Comparison of ENCODE assay signal across 1 cellular context in the genomic region with DNA sequence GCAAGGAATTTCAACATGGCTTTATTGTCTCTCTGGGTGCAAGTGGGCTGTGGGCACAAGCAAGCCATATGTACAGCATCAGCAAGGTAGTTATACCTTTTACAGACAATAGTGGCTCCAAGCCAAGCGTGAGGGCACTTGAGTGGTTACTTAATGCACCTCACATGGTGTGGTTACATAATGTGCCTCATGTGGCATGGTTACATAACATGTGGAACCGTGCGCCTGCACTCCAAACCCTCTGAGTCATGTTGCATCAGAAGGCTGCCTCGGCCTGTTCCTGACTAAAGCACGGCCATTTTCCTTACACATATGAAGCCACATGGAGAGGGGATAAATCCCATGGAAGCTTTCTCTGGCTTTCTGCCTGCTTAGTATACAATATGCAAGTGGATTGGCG.
TF ChIP-seq lines count a peak whose summit lies in the region.

No MANE protein-coding gene starts in this region.

TF ChIP-seq in HepG2, 621 proteins besides CTCF, POLR2A, EP300 and RAD21 (continued from another document and continues in another):
- TF ChIP-seq ZNF570 (CRISPR knock-in tag; IDR thresholded peaks at IDR 0.05; ENCODE audit: borderline replicate concordance) = no peak
- TF ChIP-seq, protein P1, sequence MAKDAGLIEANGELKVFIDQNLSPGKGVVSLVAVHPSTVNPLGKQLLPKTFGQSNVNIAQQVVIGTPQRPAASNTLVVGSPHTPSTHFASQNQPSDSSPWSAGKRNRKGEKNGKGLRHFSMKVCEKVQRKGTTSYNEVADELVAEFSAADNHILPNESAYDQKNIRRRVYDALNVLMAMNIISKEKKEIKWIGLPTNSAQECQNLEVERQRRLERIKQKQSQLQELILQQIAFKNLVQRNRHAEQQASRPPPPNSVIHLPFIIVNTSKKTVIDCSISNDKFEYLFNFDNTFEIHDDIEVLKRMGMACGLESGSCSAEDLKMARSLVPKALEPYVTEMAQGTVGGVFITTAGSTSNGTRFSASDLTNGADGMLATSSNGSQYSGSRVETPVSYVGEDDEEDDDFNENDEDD (CRISPR knock-in tag; IDR thresholded peaks at IDR 0.05; ENCODE audit: borderline replicate concordance) = no peak
- 0 out of 2 replicates have a peak, but pooled peaks have one; percentile 20 for TF ChIP-seq BCL6 (CRISPR knock-in tag; IDR thresholded peaks at IDR 0.05)
- no peak for TF ChIP-seq SP2 (CRISPR knock-in tag; IDR thresholded peaks at IDR 0.05)
- TF ChIP-seq, protein P2, sequence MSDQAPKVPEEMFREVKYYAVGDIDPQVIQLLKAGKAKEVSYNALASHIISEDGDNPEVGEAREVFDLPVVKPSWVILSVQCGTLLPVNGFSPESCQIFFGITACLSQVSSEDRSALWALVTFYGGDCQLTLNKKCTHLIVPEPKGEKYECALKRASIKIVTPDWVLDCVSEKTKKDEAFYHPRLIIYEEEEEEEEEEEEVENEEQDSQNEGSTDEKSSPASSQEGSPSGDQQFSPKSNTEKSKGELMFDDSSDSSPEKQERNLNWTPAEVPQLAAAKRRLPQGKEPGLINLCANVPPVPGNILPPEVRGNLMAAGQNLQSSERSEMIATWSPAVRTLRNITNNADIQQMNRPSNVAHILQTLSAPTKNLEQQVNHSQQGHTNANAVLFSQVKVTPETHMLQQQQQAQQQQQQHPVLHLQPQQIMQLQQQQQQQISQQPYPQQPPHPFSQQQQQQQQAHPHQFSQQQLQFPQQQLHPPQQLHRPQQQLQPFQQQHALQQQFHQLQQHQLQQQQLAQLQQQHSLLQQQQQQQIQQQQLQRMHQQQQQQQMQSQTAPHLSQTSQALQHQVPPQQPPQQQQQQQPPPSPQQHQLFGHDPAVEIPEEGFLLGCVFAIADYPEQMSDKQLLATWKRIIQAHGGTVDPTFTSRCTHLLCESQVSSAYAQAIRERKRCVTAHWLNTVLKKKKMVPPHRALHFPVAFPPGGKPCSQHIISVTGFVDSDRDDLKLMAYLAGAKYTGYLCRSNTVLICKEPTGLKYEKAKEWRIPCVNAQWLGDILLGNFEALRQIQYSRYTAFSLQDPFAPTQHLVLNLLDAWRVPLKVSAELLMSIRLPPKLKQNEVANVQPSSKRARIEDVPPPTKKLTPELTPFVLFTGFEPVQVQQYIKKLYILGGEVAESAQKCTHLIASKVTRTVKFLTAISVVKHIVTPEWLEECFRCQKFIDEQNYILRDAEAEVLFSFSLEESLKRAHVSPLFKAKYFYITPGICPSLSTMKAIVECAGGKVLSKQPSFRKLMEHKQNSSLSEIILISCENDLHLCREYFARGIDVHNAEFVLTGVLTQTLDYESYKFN (CRISPR knock-in tag; conservative IDR thresholded peaks at IDR 0.05) = no peak
- TF ChIP-seq ZNF136 (CRISPR knock-in tag; IDR thresholded peaks at IDR 0.05; ENCODE audit: low read depth) = no peak
- no peak for TF ChIP-seq EHMT2 (IDR thresholded peaks at IDR 0.05; ENCODE audit: borderline replicate concordance, low read depth, low read length)
- TF ChIP-seq ZNF589 (CRISPR knock-in tag; conservative IDR thresholded peaks at IDR 0.05) = no peak
- TF ChIP-seq ZNF253 (CRISPR knock-in tag; IDR thresholded peaks at IDR 0.05; ENCODE audit: borderline replicate concordance) = no peak
- TF ChIP-seq NR2F2 (IDR thresholded peaks at IDR 0.05; ENCODE audit: borderline replicate concordance, low read depth) = no peak
- peak; percentile 72; the same call in 1 of the 2 replicates for TF ChIP-seq ZNF782 (CRISPR knock-in tag; IDR thresholded peaks at IDR 0.05; ENCODE audit: borderline replicate concordance)
- TF ChIP-seq RBFOX2 (IDR thresholded peaks at IDR 0.05; ENCODE audit: low read depth, low read length) = no peak
- TF ChIP-seq ZNF34 (CRISPR knock-in tag; IDR thresholded peaks at IDR 0.05; ENCODE audit: borderline replicate concordance) = no peak
- TF ChIP-seq, protein P3, sequence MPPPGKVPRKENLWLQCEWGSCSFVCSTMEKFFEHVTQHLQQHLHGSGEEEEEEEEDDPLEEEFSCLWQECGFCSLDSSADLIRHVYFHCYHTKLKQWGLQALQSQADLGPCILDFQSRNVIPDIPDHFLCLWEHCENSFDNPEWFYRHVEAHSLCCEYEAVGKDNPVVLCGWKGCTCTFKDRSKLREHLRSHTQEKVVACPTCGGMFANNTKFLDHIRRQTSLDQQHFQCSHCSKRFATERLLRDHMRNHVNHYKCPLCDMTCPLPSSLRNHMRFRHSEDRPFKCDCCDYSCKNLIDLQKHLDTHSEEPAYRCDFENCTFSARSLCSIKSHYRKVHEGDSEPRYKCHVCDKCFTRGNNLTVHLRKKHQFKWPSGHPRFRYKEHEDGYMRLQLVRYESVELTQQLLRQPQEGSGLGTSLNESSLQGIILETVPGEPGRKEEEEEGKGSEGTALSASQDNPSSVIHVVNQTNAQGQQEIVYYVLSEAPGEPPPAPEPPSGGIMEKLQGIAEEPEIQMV (CRISPR knock-in tag; IDR thresholded peaks at IDR 0.05; ENCODE audit: low read depth) = no peak
- TF ChIP-seq ZNF703 (CRISPR knock-in tag; IDR thresholded peaks at IDR 0.05; ENCODE audit: borderline replicate concordance) = no peak
- no peak for TF ChIP-seq STAT5B (CRISPR knock-in tag; IDR thresholded peaks at IDR 0.05)
- TF ChIP-seq ZNF556 (CRISPR knock-in tag; IDR thresholded peaks at IDR 0.05; ENCODE audit: borderline replicate concordance) = no peak
- TF ChIP-seq, protein P4, sequence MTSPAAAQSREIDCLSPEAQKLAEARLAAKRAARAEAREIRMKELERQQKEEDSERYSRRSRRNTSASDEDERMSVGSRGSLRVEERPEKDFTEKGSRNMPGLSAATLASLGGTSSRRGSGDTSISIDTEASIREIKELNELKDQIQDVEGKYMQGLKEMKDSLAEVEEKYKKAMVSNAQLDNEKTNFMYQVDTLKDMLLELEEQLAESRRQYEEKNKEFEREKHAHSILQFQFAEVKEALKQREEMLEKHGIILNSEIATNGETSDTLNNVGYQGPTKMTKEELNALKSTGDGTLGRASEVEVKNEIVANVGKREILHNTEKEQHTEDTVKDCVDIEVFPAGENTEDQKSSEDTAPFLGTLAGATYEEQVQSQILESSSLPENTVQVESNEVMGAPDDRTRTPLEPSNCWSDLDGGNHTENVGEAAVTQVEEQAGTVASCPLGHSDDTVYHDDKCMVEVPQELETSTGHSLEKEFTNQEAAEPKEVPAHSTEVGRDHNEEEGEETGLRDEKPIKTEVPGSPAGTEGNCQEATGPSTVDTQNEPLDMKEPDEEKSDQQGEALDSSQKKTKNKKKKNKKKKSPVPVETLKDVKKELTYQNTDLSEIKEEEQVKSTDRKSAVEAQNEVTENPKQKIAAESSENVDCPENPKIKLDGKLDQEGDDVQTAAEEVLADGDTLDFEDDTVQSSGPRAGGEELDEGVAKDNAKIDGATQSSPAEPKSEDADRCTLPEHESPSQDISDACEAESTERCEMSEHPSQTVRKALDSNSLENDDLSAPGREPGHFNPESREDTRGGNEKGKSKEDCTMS (CRISPR knock-in tag; conservative IDR thresholded peaks at IDR 0.05) = no peak
- no peak for TF ChIP-seq ZNF674 (CRISPR knock-in tag; IDR thresholded peaks at IDR 0.05; ENCODE audit: low read depth)
- TF ChIP-seq ZNF350 (CRISPR knock-in tag; IDR thresholded peaks at IDR 0.05; ENCODE audit: borderline replicate concordance, low read depth) = no peak
- peak; percentile 88 for TF ChIP-seq FOSL2 (CRISPR knock-in tag; IDR thresholded peaks at IDR 0.05)
- TF ChIP-seq MED1 (CRISPR knock-in tag; IDR thresholded peaks at IDR 0.05) = peak; percentile 44; the same call in 1 of the 2 replicates
- TF ChIP-seq DR1 (CRISPR knock-in tag; IDR thresholded peaks at IDR 0.05) = no peak
- TF ChIP-seq FOXP1 (IDR thresholded peaks at IDR 0.05) = no peak
- TF ChIP-seq FOXP1 (CRISPR knock-in tag; IDR thresholded peaks at IDR 0.05) = no peak
- TF ChIP-seq KLF15 (CRISPR knock-in tag; IDR thresholded peaks at IDR 0.05; ENCODE audit: borderline replicate concordance) = no peak
- TF ChIP-seq NFKBIZ (CRISPR knock-in tag; IDR thresholded peaks at IDR 0.05) = no peak
- no peak for TF ChIP-seq NFE2 (CRISPR knock-in tag; IDR thresholded peaks at IDR 0.05)
- TF ChIP-seq ZNF501 (CRISPR knock-in tag; IDR thresholded peaks at IDR 0.05) = no peak
- TF ChIP-seq TCF7 (IDR thresholded peaks at IDR 0.05; ENCODE audit: low read depth) = no peak
- no peak for TF ChIP-seq CENPX (CRISPR knock-in tag; IDR thresholded peaks at IDR 0.05)
- TF ChIP-seq CBX5 (CRISPR knock-in tag; IDR thresholded peaks at IDR 0.05; ENCODE audit: borderline replicate concordance) = peak; percentile 55; the same call in 1 of the 2 replicates
- no peak for TF ChIP-seq JUN (CRISPR knock-in tag; IDR thresholded peaks at IDR 0.05)
- TF ChIP-seq, protein P5, sequence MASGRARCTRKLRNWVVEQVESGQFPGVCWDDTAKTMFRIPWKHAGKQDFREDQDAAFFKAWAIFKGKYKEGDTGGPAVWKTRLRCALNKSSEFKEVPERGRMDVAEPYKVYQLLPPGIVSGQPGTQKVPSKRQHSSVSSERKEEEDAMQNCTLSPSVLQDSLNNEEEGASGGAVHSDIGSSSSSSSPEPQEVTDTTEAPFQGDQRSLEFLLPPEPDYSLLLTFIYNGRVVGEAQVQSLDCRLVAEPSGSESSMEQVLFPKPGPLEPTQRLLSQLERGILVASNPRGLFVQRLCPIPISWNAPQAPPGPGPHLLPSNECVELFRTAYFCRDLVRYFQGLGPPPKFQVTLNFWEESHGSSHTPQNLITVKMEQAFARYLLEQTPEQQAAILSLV (CRISPR knock-in tag; IDR thresholded peaks at IDR 0.05; ENCODE audit: borderline replicate concordance) = no peak; the same call in 1 of the 2 replicates
- TF ChIP-seq ZSCAN9 (CRISPR knock-in tag; IDR thresholded peaks at IDR 0.05; ENCODE audit: borderline replicate concordance) = 0 out of 2 replicates have a peak, but pooled peaks have one; percentile 41
- no peak for TF ChIP-seq NPAS2 (CRISPR knock-in tag; IDR thresholded peaks at IDR 0.05; ENCODE audit: borderline replicate concordance)
- no peak for TF ChIP-seq MYNN (CRISPR knock-in tag; IDR thresholded peaks at IDR 0.05; ENCODE audit: low read depth)
- no peak; the same call in 1 of the 2 replicates for TF ChIP-seq ZNF7 (CRISPR knock-in tag; IDR thresholded peaks at IDR 0.05)
- TF ChIP-seq, protein P6, sequence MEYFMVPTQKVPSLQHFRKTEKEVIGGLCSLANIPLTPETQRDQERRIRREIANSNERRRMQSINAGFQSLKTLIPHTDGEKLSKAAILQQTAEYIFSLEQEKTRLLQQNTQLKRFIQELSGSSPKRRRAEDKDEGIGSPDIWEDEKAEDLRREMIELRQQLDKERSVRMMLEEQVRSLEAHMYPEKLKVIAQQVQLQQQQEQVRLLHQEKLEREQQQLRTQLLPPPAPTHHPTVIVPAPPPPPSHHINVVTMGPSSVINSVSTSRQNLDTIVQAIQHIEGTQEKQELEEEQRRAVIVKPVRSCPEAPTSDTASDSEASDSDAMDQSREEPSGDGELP (IDR thresholded peaks at IDR 0.05; ENCODE audit: borderline replicate concordance, low read depth) = peak; percentile 31; the same call in 1 of the 2 replicates
- TF ChIP-seq ELF1 (CRISPR knock-in tag; IDR thresholded peaks at IDR 0.05) = 0 out of 2 replicates have a peak, but pooled peaks have one; percentile 39
- peak; percentile 52; the same call in 1 of the 2 replicates for TF ChIP-seq SOX5 (CRISPR knock-in tag; IDR thresholded peaks at IDR 0.05; ENCODE audit: borderline replicate concordance)
- no peak for TF ChIP-seq NFE2L2 (IDR thresholded peaks at IDR 0.05; ENCODE audit: low read length)
- TF ChIP-seq, protein P7, sequence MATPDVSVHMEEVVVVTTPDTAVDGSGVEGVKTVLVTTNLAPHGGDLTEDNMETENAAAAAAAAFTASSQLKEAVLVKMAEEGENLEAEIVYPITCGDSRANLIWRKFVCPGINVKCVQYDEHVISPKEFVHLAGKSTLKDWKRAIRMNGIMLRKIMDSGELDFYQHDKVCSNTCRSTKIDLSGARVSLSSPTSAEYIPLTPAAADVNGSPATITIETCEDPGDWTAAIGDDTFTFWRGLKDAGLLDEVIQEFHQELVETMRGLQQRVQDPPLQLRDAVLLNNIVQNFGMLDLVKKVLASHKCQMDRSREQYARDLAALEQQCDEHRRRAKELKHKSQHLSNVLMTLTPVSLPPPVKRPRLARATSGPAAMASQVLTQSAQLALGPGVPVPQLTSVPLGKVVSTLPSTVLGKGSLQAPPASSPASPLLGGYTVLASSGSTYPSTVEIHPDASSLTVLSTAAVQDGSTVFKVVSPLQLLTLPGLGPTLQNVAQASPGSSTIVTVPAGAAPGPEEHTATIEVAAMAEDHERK (CRISPR knock-in tag; IDR thresholded peaks at IDR 0.05; ENCODE audit: low read depth) = no peak
- TF ChIP-seq, protein P8, sequence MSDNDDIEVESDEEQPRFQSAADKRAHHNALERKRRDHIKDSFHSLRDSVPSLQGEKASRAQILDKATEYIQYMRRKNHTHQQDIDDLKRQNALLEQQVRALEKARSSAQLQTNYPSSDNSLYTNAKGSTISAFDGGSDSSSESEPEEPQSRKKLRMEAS (IDR thresholded peaks at IDR 0.05) = peak; percentile 72
- TF ChIP-seq SMAD1 (CRISPR knock-in tag; IDR thresholded peaks at IDR 0.05; ENCODE audit: borderline replicate concordance, low read depth) = no peak
- 0 out of 2 replicates have a peak, but pooled peaks have one; percentile 25 for TF ChIP-seq ZNF788 (CRISPR knock-in tag; IDR thresholded peaks at IDR 0.05; ENCODE audit: borderline replicate concordance)
- TF ChIP-seq MED13 (CRISPR knock-in tag; IDR thresholded peaks at IDR 0.05) = no peak
- TF ChIP-seq, protein P9, sequence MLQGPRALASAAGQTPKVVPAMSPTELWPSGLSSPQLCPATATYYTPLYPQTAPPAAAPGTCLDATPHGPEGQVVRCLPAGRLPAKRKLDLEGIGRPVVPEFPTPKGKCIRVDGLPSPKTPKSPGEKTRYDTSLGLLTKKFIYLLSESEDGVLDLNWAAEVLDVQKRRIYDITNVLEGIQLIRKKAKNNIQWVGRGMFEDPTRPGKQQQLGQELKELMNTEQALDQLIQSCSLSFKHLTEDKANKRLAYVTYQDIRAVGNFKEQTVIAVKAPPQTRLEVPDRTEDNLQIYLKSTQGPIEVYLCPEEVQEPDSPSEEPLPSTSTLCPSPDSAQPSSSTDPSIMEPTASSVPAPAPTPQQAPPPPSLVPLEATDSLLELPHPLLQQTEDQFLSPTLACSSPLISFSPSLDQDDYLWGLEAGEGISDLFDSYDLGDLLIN (CRISPR knock-in tag; IDR thresholded peaks at IDR 0.05; ENCODE audit: borderline replicate concordance) = no peak
- peak; percentile 37; the same call in 1 of the 2 replicates for TF ChIP-seq PHF20 (CRISPR knock-in tag; IDR thresholded peaks at IDR 0.05)
- no peak; a peak in 1 of 4 replicates for TF ChIP-seq KLF16 (CRISPR knock-in tag; IDR thresholded peaks at IDR 0.05)
- no peak for TF ChIP-seq KAT7 (CRISPR knock-in tag; IDR thresholded peaks at IDR 0.05; ENCODE audit: borderline replicate concordance)
- TF ChIP-seq, protein P10, sequence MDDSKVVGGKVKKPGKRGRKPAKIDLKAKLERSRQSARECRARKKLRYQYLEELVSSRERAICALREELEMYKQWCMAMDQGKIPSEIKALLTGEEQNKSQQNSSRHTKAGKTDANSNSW (CRISPR knock-in tag; IDR thresholded peaks at IDR 0.05; ENCODE audit: borderline replicate concordance) = no peak
